ENCODE assay signal across 8 cellular contexts in genomic region chr19:17841810-17842662, GRCh38. TPM values are rescaled to one million over a fixed set of nuclear protein-coding genes. Genes with fewer than 3 reads are reported as not detected.
DNase-seq lines count a peak whose midpoint lies in the region; ATAC-seq, FAIRE-seq and TF ChIP-seq lines count a peak whose summit lies in the region.

No MANE protein-coding gene starts in this region.

- H3K9me3 Mint-ChIP-seq in natural killer cell = no peaks in the 10 kb centered on the region

- H3K27me3 Mint-ChIP-seq in natural killer cell (ENCODE audit: low read depth in 2 of 2) = no peaks in the 10 kb centered on the region

- ATAC-seq in natural killer cell = peak in 2 of 3 donors; percentile 48 to 57

- WGBS in stomach, 5 donors = 18 to 31% (median 24%) methylated on average over 36 to 56 of the region's 56 CpGs

- H3K4me3 Mint-ChIP-seq in natural killer cell = no peak overlapping the region

- H3K4me1 ChIP-seq in ES-I3 (ENCODE audit: insufficient read depth, low read length) = no peaks in the 10 kb centered on the region
- H3K4me1 ChIP-seq in stomach = peaks cover 13 to 33% (median 20%) of the 10 kb centered on the region in 4 donors

- TF ChIP-seq CTCF in natural killer cell (IDR thresholded peaks at IDR 0.05) = no peak
- TF ChIP-seq CTCF in stomach (IDR thresholded peaks at IDR 0.05) = no peak

- H3K27ac Mint-ChIP-seq in natural killer cell = peak overlapping the region in 1 of 2 donors; percentile 33

- peaks cover 0 to 75% (median 0%) of the 10 kb centered on the region in 3 donors for H3K27me3 ChIP-seq in stomach

- no peak for TF ChIP-seq POLR2A in stomach (IDR thresholded peaks at IDR 0.05)

- H3K4me1 Mint-ChIP-seq in natural killer cell = peaks cover 6 to 41% of the 10 kb centered on the region in 2 donors

- intact Hi-C loops in natural killer cell (cut with micrococcal nuclease) (no loop called here), stomach (cut with DNase I; ENCODE audit: low total_unique reads) (no loop called here)

- no peak for TF ChIP-seq EP300 in stomach (IDR thresholded peaks at IDR 0.05)

- H3K4me3 ChIP-seq in stomach = peak overlapping the region; percentile 19 to 46 (median 30)

- H3K9me3 ChIP-seq in ES-I3 (ENCODE audit: control insufficient read depth, insufficient read depth, low read length) (no peaks in the 10 kb centered on the region), stomach (no peaks in the 10 kb centered on the region)

- H3K36me3 Mint-ChIP-seq in natural killer cell = peaks cover 5% of the 10 kb centered on the region

- H3K27ac ChIP-seq in stomach = peak overlapping the region in 3 of 5 donors; percentile 3 to 35 (median 10)

- H3K9ac ChIP-seq in ES-I3 (ENCODE audit: low read depth, low read length) = peak overlapping the region; percentile 55

- DNase-seq in NCI-H345 treated with DMSO at 0.1 percent for 48 hours (lab: John Stamatoyannopoulos, UW; ENCODE audit: unreplicated experiment) (peak; percentile 79), activated T-cell treated with anti-CD3 and anti-CD28 coated beads for 48 hours (ENCODE audit: low read depth) (peak; percentile 76), fibroblast of peridontal ligament (ENCODE audit: extremely low read depth) (peak; percentile 54), natural killer cell (no peak), stomach (peak; percentile 86), GDM1 (lab: John Stamatoyannopoulos, UW) (no peak), RCC 7860 (ENCODE audit: low spot score) (no peak)

- H3K36me3 ChIP-seq in ES-I3 (ENCODE audit: insufficient read depth, low read length) = no peaks in the 10 kb centered on the region
- H3K36me3 ChIP-seq in stomach = peaks cover 0 to 51% (median 23%) of the 10 kb centered on the region in 4 donors

- FAIRE-seq in RCC 7860 (lab: Jason Lieb, UNC) = no peak

RNA-seq across cellular contexts. Expression of gene JAK3, which starts 5.7 kb away (rescaled TPM):
- total RNA-seq in natural killer cell (100 to 1,000 TPM in 1 of 3 donors, 10 to 100 TPM in 2; 72.1 to 105 (median 96.1) TPM), stomach (10 to 100 TPM in 2 of 5 donors, 1 to 10 TPM in 2, under 1 TPM in 1; 0.89 to 50.2 (median 3.9) TPM)
- polyA plus RNA-seq in stomach = 1 to 10 TPM; 2.3 to 3.2 (median 2.6) TPM

RNA-seq across cellular contexts. Expression of gene RPL18A, which starts 17.7 kb away (rescaled TPM):
- total RNA-seq in natural killer cell (1,000 to 10,000 TPM; 1,015 to 1,285 (median 1,208) TPM), stomach (1,000 to 10,000 TPM in 3 of 5 donors, 100 to 1,000 TPM in 2; 854 to 1,923 (median 1,089) TPM)
- polyA plus RNA-seq in stomach = 1,000 to 10,000 TPM; 3,674 to 4,061 (median 3,993) TPM

RNA-seq across cellular contexts. Expression of gene INSL3, which starts 20.7 kb away (rescaled TPM):
- total RNA-seq in natural killer cell (1 to 10 TPM; 1.5 to 2.9 (median 1.7) TPM), stomach (not detected)
- polyA plus RNA-seq in stomach = under 1 TPM in 1 of 3 donors, not detected in 2; 0.23 TPM

RNA-seq across cellular contexts. Expression of gene SLC5A5, which starts 29.7 kb away (rescaled TPM):
- total RNA-seq in natural killer cell (under 1 TPM; 0.25 to 0.43 (median 0.26) TPM), stomach (100 to 1,000 TPM in 2 of 5 donors, 10 to 100 TPM in 1, 1 to 10 TPM in 1, not detected in 1; 4.0 to 116 (median 70.7) TPM)
- 10 to 100 TPM in 1 of 3 donors, 1 to 10 TPM in 2; 1.3 to 19.7 (median 1.4) TPM for polyA plus RNA-seq in stomach

RNA-seq across cellular contexts. Expression of gene B3GNT3, which starts 47.1 kb away (rescaled TPM):
- total RNA-seq in natural killer cell (not detected), stomach (100 to 1,000 TPM in 1 of 5 donors, 10 to 100 TPM in 4; 11.9 to 117 (median 25.7) TPM)
- polyA plus RNA-seq in stomach = 10 to 100 TPM; 11.3 to 39.3 (median 11.3) TPM

Comparison
In these comparisons a context has a peak if more than half of its experiments do, and no peak if none do; other contexts are left out.
1. DNase-seq: peak in NCI-H345 treated with DMSO at 0.1 percent for 48 hours (single experiment), activated T-cell treated with anti-CD3 and anti-CD28 coated beads for 48 hours (single experiment), fibroblast of peridontal ligament (single experiment) and stomach (single experiment); none in natural killer cell (single experiment), GDM1 (single experiment) and RCC 7860 (single experiment).